In genomic region chr20:25173321-25173720, GRCh38 we compare ENCODE assay signal across 25 cellular contexts. TPM values are rescaled to one million over a fixed set of nuclear protein-coding genes. Genes with fewer than 3 reads are reported as not detected.
DNase-seq lines count a peak whose midpoint lies in the region; ATAC-seq, FAIRE-seq and TF ChIP-seq lines count a peak whose summit lies in the region.
"Had no signal": no experiment of that assay in that cellular context is flagged by ENCODE, and none has a peak within 500 bp of the region (broad histone marks: within the 10 kb centered on the region; RNA-seq: fewer than 3 reads in every experiment).

No MANE protein-coding gene starts in this region.

- no peaks in the 10 kb centered on the region for H3K9me3 Mint-ChIP-seq in activated naive CD8-positive, alpha-beta T cell treated with anti-CD3 and anti-CD28 coated beads, Interleukin-2, amount 50 U/mL, for 24 hours
- H3K9me3 Mint-ChIP-seq in activated naive CD8-positive, alpha-beta T cell treated with anti-CD3 and anti-CD28 coated beads for 36 hours, result no peaks in the 10 kb centered on the region
- H3K9me3 Mint-ChIP-seq: HFFc6 had no signal

- H3K79me2 ChIP-seq in PC-9 (ENCODE audit: low read depth), result no peaks in the 10 kb centered on the region

- TF ChIP-seq CTCF in A549 (IDR thresholded peaks at IDR 0.05) (no peak), PC-9 (conservative IDR thresholded peaks at IDR 0.05) (no peak)

- no peak for TF ChIP-seq POLR2A in A549 (IDR thresholded peaks at IDR 0.05; ENCODE audit: low read length)

- no peak for FAIRE-seq in A549 (lab: Jason Lieb, UNC)
- FAIRE-seq in small intestine (lab: Jason Lieb, UNC), result no peak
- FAIRE-seq: D721Med, GM12878 had no signal

- intact Hi-C loops in PC-9 (cut with micrococcal nuclease; ENCODE audit: unreplicated experiment), result loop anchor here (10.0 kb wide), 2 partner anchors 121 to 1249 kb away; no protein-coding TSS in a partner anchor

- 41% methylated on average over 2 of the region's 2 CpGs for WGBS in A549 (ENCODE audit: missing lambda C conversion rate)
- WGBS in small intestine, 3 donors, result 21 to 42% (median 26%) methylated on average over 2 of the region's 2 CpGs

- no peak overlapping the region for H3K27ac Mint-ChIP-seq in activated naive CD8-positive, alpha-beta T cell treated with anti-CD3 and anti-CD28 coated beads, Interleukin-2, amount 50 U/mL, for 24 hours
- H3K27ac Mint-ChIP-seq in activated naive CD8-positive, alpha-beta T cell treated with anti-CD3 and anti-CD28 coated beads for 36 hours, result no peak overlapping the region
- H3K27ac Mint-ChIP-seq: CD14-positive monocyte; CD4-positive, alpha-beta T cell; GM23338; H9; HFFc6 had no signal

- H3K36me3 Mint-ChIP-seq in activated naive CD8-positive, alpha-beta T cell treated with anti-CD3 and anti-CD28 coated beads, Interleukin-2, amount 50 U/mL, for 24 hours (ENCODE audit: low read depth), result no peaks in the 10 kb centered on the region
- no peaks in the 10 kb centered on the region for H3K36me3 Mint-ChIP-seq in activated naive CD8-positive, alpha-beta T cell treated with anti-CD3 and anti-CD28 coated beads for 36 hours
- H3K36me3 Mint-ChIP-seq: CD14-positive monocyte; CD8-positive, alpha-beta memory T cell had no signal

- no peak for TF ChIP-seq EP300 in A549 (IDR thresholded peaks at IDR 0.05)

- H3K36me3 ChIP-seq in PC-9 (ENCODE audit: low read depth) (no peaks in the 10 kb centered on the region), small intestine (ENCODE audit: control insufficient read depth in 2 of 2, insufficient read depth in 2 of 2, low read length in 2 of 2) (no peaks in the 10 kb centered on the region)
- H3K36me3 ChIP-seq: BE2C; BLaER1 treated with 17β-estradiol and CSF1 and Interleukin-3, amounts not matched to agents 10 nM and 100 nM had no signal

- H3K4me2 ChIP-seq in A549, result peak overlapping the region; percentile 26; the same call in 2 of the 3 replicates
- H3K4me2 ChIP-seq in PC-9, result peak overlapping the region; percentile 23
- H3K4me2 ChIP-seq: BLaER1 treated with 17β-estradiol and CSF1 and Interleukin-3, amounts not matched to agents 10 nM and 100 nM; GM23338 had no signal

- H3K27me3 ChIP-seq in PC-9 (ENCODE audit: insufficient read depth, low read depth) (no peaks in the 10 kb centered on the region), small intestine (ENCODE audit: control insufficient read depth in 2 of 2, insufficient read depth in 2 of 2, low read length in 2 of 2) (no peaks in the 10 kb centered on the region)
- H3K27me3 ChIP-seq: BE2C; BLaER1 treated with 17β-estradiol and CSF1 and Interleukin-3, amounts not matched to agents 10 nM and 100 nM had no signal

- no peak overlapping the region for H2AFZ ChIP-seq in PC-9
- H2AFZ ChIP-seq: GM23338 had no signal

- no peaks in the 10 kb centered on the region for H3K9me2 ChIP-seq in PC-9 (ENCODE audit: insufficient read depth)

- H3K4me1 ChIP-seq in A549 (peaks cover 28% of the 10 kb centered on the region), PC-9 (replicated peaks; ENCODE audit: insufficient read depth) (peaks cover 51% of the 10 kb centered on the region), small intestine (ENCODE audit: control insufficient read depth in 2 of 2, insufficient read depth in 1 of 2, low read depth in 1 of 2, low read length in 1 of 2) (no peaks in the 10 kb centered on the region)
- H3K4me1 ChIP-seq: BE2C; BLaER1 treated with 17β-estradiol and CSF1 and Interleukin-3, amounts not matched to agents 10 nM and 100 nM had no signal

- no peak for DNase-seq in activated naive CD8-positive, alpha-beta T cell treated with anti-CD3 and anti-CD28 coated beads, Interleukin-2, amount 50 U/mL, for 24 hours
- no peak for DNase-seq in activated naive CD8-positive, alpha-beta T cell treated with anti-CD3 and anti-CD28 coated beads for 36 hours
- DNase-seq in A549 (ENCODE audit: low read depth in 1 of 2, low spot score in 1 of 2), result no peak
- DNase-seq in PC-9, result no peak
- DNase-seq in small intestine, result peak; percentile 38
- DNase-seq in activated CD4-positive, alpha-beta T cell treated with anti-CD3 and anti-CD28 coated beads for 1 hour, result no peak
- DNase-seq in SIG-M5 (lab: John Stamatoyannopoulos, UW), result no peak
- DNase-seq: ACHN; AML-193; BE2C; CD4-positive, alpha-beta T cell; CD8-positive, alpha-beta memory T cell; DMS 273 treated with DMSO at 0.1 percent for 48 hours; DMS79; EL; GDM1; H9; HFFc6 had no signal

- no peak overlapping the region for H3K4me3 Mint-ChIP-seq in activated naive CD8-positive, alpha-beta T cell treated with anti-CD3 and anti-CD28 coated beads, Interleukin-2, amount 50 U/mL, for 24 hours
- no peak overlapping the region for H3K4me3 Mint-ChIP-seq in activated naive CD8-positive, alpha-beta T cell treated with anti-CD3 and anti-CD28 coated beads for 36 hours
- H3K4me3 Mint-ChIP-seq: CD14-positive monocyte; CD4-positive, alpha-beta T cell; CD8-positive, alpha-beta memory T cell; GM23338; H9; HFFc6 had no signal

- CTCF ChIA-PET in A549 (lab: Yijun Ruan, JAX) (interaction anchor here (0.6 to 2.1 kb wide), 3 partner anchors 95 to 179 kb away, joined by 3 to 10 read pairs (median 3); no protein-coding TSS in a partner anchor), PC-9 (lab: Charles Lee) (no interaction called here)

- BruUV-seq in PC-9 (replicated peaks; lab: Mats Ljungman, UMichigan), result no TSS peak

- peak overlapping the region; percentile 9 to 26; a peak in 2 of 6 replicates for H3K27ac ChIP-seq in A549
- H3K27ac ChIP-seq in PC-9, result peak overlapping the region; percentile 42
- no peak overlapping the region for H3K27ac ChIP-seq in small intestine (ENCODE audit: low read depth in 1 of 2, low read length in 1 of 2)
- H3K27ac ChIP-seq: 22Rv1; BLaER1 treated with 17β-estradiol and CSF1 and Interleukin-3, amounts not matched to agents 10 nM and 100 nM had no signal

- peak; percentile 59 for ATAC-seq in activated naive CD8-positive, alpha-beta T cell treated with anti-CD3 and anti-CD28 coated beads, Interleukin-2, amount 50 U/mL, for 24 hours
- no peak for ATAC-seq in A549
- ATAC-seq: GM12878, GM23338, HCT116 had no signal

- H3F3A ChIP-seq in PC-9 (ENCODE audit: insufficient read depth, low read depth), result peaks cover 31% of the 10 kb centered on the region

- H3K4me3 ChIP-seq in A549 (no peak overlapping the region), PC-9 (no peak overlapping the region), small intestine (ENCODE audit: low read depth in 1 of 2, low read length in 2 of 2) (no peak overlapping the region)
- H3K4me3 ChIP-seq: BLaER1 treated with 17β-estradiol and CSF1 and Interleukin-3, amounts not matched to agents 10 nM and 100 nM; GM12878; GM23338 had no signal

- peaks cover 16% of the 10 kb centered on the region for H3K4me1 Mint-ChIP-seq in activated naive CD8-positive, alpha-beta T cell treated with anti-CD3 and anti-CD28 coated beads, Interleukin-2, amount 50 U/mL, for 24 hours
- H3K4me1 Mint-ChIP-seq in activated naive CD8-positive, alpha-beta T cell treated with anti-CD3 and anti-CD28 coated beads for 36 hours, result peaks cover 6% of the 10 kb centered on the region
- H3K4me1 Mint-ChIP-seq: CD14-positive monocyte; CD8-positive, alpha-beta memory T cell; GM23338; H9 had no signal

- POLR2A ChIA-PET in A549 (lab: Yijun Ruan, JAX) (no interaction called here), PC-9 (lab: Charles Lee; ENCODE audit: unreplicated experiment) (no interaction called here)

- H3K9me3 ChIP-seq in A549 (no peaks in the 10 kb centered on the region), PC-9 (ENCODE audit: insufficient read depth, low read depth) (no peaks in the 10 kb centered on the region; the same call in 1 of the 2 replicates), small intestine (ENCODE audit: control insufficient read depth, low read depth) (no peaks in the 10 kb centered on the region)
- H3K9me3 ChIP-seq: BE2C had no signal

- no peaks in the 10 kb centered on the region for H4K20me1 ChIP-seq in PC-9 (ENCODE audit: insufficient read depth)
- H4K20me1 ChIP-seq: BLaER1 treated with 17β-estradiol and CSF1 and Interleukin-3, amounts not matched to agents 10 nM and 100 nM had no signal

- no peak for TF ChIP-seq RAD21 in A549 (conservative IDR thresholded peaks at IDR 0.05 in 1 of 2, IDR thresholded peaks at IDR 0.05 in 1 of 2)

- H3K27me3 Mint-ChIP-seq in activated naive CD8-positive, alpha-beta T cell treated with anti-CD3 and anti-CD28 coated beads, Interleukin-2, amount 50 U/mL, for 24 hours, result peaks cover 5% of the 10 kb centered on the region
- H3K27me3 Mint-ChIP-seq in activated naive CD8-positive, alpha-beta T cell treated with anti-CD3 and anti-CD28 coated beads for 36 hours, result no peaks in the 10 kb centered on the region
- H3K27me3 Mint-ChIP-seq: CD4-positive, alpha-beta T cell had no signal

TF ChIP-seq in A549, 52 proteins besides CTCF, POLR2A, EP300 and RAD21:
- no peak for TF ChIP-seq TP53 (CRISPR knock-in tag; IDR thresholded peaks at IDR 0.05)

RNA-seq across cellular contexts. Expression of gene ENTPD6, which starts 22.2 kb away (rescaled TPM):
- total RNA-seq in activated naive CD8-positive, alpha-beta T cell treated with anti-CD3 and anti-CD28 coated beads for 36 hours, result 10 to 100 TPM; 35.2 to 40.2 TPM
- polyA plus RNA-seq in A549 (2011; rRNA removed), result 85.7 and 95.4 TPM in 2 replicates
- polyA plus RNA-seq in A549 (2012; cell fraction: cytosol; rRNA removed), result 121 and 136 TPM in 2 replicates
- polyA plus RNA-seq in A549 (2012; cell fraction: nucleus; rRNA removed), result 433 and 486 TPM in 2 replicates
- 86.9 to 90.0 TPM (median 87.0 TPM) in 3 replicates for polyA plus RNA-seq in A549 (2017; fragmentation: RNase III; extraction: RNeasy Plus Mini Kit Qiagen cat#74134 plus additional on column Dnase treatment)
- polyA minus RNA-seq in A549 (2011; rRNA and poly(A)+ RNA removed), result 77.7 and 83.6 TPM in 2 replicates
- 75.5 and 80.4 TPM in 2 replicates for total RNA-seq in PC-9 (2021)
- polyA plus RNA-seq in small intestine, result 100 to 1,000 TPM in 2 of 3 donors, 10 to 100 TPM in 1; 84.1 to 242 (median 163) TPM

Comparison
In these comparisons a context has a peak if more than half of its experiments do, and no peak if none do; other contexts are left out.
1. H3K27ac ChIP-seq: peak in A549 (2 of 2) and PC-9 (single experiment); none in small intestine (0 of 2).